In genomic region chr3:137222736-137223135, GRCh38 we compare ENCODE assay signal across 1 cellular context.
TF ChIP-seq lines count a peak whose summit lies in the region.

No MANE protein-coding gene starts in this region.

TF ChIP-seq in GM23338, 12 proteins besides CTCF, POLR2A, EP300 and RAD21 (continued from another document):
- TF ChIP-seq, protein P1, sequence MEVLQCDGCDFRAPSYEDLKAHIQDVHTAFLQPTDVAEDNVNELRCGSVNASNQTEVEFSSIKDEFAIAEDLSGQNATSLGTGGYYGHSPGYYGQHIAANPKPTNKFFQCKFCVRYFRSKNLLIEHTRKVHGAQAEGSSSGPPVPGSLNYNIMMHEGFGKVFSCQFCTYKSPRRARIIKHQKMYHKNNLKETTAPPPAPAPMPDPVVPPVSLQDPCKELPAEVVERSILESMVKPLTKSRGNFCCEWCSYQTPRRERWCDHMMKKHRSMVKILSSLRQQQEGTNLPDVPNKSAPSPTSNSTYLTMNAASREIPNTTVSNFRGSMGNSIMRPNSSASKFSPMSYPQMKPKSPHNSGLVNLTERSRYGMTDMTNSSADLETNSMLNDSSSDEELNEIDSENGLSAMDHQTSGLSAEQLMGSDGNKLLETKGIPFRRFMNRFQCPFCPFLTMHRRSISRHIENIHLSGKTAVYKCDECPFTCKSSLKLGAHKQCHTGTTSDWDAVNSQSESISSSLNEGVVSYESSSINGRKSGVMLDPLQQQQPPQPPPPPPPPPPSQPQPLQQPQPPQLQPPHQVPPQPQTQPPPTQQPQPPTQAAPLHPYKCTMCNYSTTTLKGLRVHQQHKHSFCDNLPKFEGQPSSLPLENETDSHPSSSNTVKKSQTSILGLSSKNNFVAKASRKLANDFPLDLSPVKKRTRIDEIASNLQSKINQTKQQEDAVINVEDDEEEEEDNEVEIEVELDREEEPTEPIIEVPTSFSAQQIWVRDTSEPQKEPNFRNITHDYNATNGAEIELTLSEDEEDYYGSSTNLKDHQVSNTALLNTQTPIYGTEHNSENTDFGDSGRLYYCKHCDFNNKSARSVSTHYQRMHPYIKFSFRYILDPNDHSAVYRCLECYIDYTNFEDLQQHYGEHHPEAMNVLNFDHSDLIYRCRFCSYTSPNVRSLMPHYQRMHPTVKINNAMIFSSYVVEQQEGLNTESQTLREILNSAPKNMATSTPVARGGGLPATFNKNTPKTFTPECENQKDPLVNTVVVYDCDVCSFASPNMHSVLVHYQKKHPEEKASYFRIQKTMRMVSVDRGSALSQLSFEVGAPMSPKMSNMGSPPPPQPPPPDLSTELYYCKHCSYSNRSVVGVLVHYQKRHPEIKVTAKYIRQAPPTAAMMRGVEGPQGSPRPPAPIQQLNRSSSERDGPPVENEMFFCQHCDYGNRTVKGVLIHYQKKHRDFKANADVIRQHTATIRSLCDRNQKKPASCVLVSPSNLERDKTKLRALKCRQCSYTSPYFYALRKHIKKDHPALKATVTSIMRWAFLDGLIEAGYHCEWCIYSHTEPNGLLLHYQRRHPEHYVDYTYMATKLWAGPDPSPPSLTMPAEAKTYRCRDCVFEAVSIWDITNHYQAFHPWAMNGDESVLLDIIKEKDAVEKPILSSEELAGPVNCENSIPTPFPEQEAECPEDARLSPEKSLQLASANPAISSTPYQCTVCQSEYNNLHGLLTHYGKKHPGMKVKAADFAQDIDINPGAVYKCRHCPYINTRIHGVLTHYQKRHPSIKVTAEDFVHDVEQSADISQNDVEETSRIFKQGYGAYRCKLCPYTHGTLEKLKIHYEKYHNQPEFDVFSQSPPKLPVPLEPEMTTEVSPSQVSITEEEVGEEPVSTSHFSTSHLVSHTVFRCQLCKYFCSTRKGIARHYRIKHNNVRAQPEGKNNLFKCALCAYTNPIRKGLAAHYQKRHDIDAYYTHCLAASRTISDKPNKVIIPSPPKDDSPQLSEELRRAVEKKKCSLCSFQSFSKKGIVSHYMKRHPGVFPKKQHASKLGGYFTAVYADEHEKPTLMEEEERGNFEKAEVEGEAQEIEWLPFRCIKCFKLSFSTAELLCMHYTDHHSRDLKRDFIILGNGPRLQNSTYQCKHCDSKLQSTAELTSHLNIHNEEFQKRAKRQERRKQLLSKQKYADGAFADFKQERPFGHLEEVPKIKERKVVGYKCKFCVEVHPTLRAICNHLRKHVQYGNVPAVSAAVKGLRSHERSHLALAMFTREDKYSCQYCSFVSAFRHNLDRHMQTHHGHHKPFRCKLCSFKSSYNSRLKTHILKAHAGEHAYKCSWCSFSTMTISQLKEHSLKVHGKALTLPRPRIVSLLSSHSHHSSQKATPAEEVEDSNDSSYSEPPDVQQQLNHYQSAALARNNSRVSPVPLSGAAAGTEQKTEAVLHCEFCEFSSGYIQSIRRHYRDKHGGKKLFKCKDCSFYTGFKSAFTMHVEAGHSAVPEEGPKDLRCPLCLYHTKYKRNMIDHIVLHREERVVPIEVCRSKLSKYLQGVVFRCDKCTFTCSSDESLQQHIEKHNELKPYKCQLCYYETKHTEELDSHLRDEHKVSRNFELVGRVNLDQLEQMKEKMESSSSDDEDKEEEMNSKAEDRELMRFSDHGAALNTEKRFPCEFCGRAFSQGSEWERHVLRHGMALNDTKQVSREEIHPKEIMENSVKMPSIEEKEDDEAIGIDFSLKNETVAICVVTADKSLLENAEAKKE (CRISPR knock-in tag; IDR thresholded peaks at IDR 0.05): no peak
- no peak for TF ChIP-seq REST (IDR thresholded peaks at IDR 0.05; ENCODE audit: unreplicated experiment)
- TF ChIP-seq STAT1 (IDR thresholded peaks at IDR 0.05; ENCODE audit: unreplicated experiment): no peak
- no peak for TF ChIP-seq ZNF331 (CRISPR knock-in tag; IDR thresholded peaks at IDR 0.05; ENCODE audit: low read depth)
